ENCODE assay signal across 8 cellular contexts in genomic region chr6:46011241-46012085, GRCh38. TPM values are rescaled to one million over a fixed set of nuclear protein-coding genes. Genes with fewer than 3 reads are reported as not detected.
A peak's percentile ranks its signal among the peaks of the same experiment; 100 is the strongest.
DNase-seq lines count a peak whose midpoint lies in the region; ATAC-seq and TF ChIP-seq lines count a peak whose summit lies in the region.

No MANE protein-coding gene starts in this region.

- H3K4me2 ChIP-seq in HCT116 (ENCODE audit: low read length) = peak overlapping the region; percentile 52
- H3K4me2 ChIP-seq in OCI-LY3 (ENCODE audit: low read length) = peak overlapping the region; percentile 62

- RAD21 ChIA-PET in HCT116 (lab: Charles Lee; ENCODE audit: low non-redundant PET in 1 of 2, low total read pairs in 2 of 2, uncharacterized antibody in 2 of 2, unreplicated experiment in 2 of 2) = no interaction called here

- H3K9me2 ChIP-seq in HCT116 (ENCODE audit: insufficient read depth) = no peaks in the 10 kb centered on the region

- ATAC-seq in HCT116 (peak; percentile 28), SK-N-SH treated with all-trans-retinoic acid at 6 μM for 48 hours (no peak)
- peak; percentile 95 for ATAC-seq in activated naive CD8-positive, alpha-beta T cell treated with anti-CD3 and anti-CD28 coated beads, Interleukin-2, amount 10 ng/mL, durations not matched to agents 7 days and 5 days (ENCODE audit: low read depth)

- H3K9ac ChIP-seq in HCT116 (ENCODE audit: low read length) (no peak overlapping the region), OCI-LY3 (ENCODE audit: low read length) (peak overlapping the region; percentile 3; the same call in 1 of the 2 replicates)

- H3K36me3 ChIP-seq in GM06990 (ENCODE audit: control insufficient read depth, insufficient read depth, low read length) (no peaks in the 10 kb centered on the region), HCT116 (ENCODE audit: control insufficient read depth in 1 of 2, insufficient read depth in 2 of 2, low read length in 2 of 2) (no peaks in the 10 kb centered on the region), OCI-LY3 (replicated peaks; ENCODE audit: low read depth, low read length) (no peaks in the 10 kb centered on the region)

- H3K27ac ChIP-seq in HCT116 (ENCODE audit: low read depth, low read length) (no peak overlapping the region), OCI-LY3 (ENCODE audit: low read length) (peak overlapping the region; percentile 35)

- H3K27me3 Mint-ChIP-seq in activated naive CD8-positive, alpha-beta T cell treated with anti-CD3 and anti-CD28 coated beads, Interleukin-2, amount 10 ng/mL, durations not matched to agents 7 days and 5 days = peaks cover 9% of the 10 kb centered on the region

- H3K27ac Mint-ChIP-seq in activated naive CD8-positive, alpha-beta T cell treated with anti-CD3 and anti-CD28 coated beads, Interleukin-2, amount 10 ng/mL, durations not matched to agents 7 days and 5 days = peak overlapping the region; percentile 92

- H4K20me1 ChIP-seq in HCT116 (ENCODE audit: insufficient read depth) (no peaks in the 10 kb centered on the region), OCI-LY3 (ENCODE audit: insufficient read depth, low read length) (no peaks in the 10 kb centered on the region)

- no peak for TF ChIP-seq POLR2A in HCT116 (IDR thresholded peaks at IDR 0.05; ENCODE audit: borderline replicate concordance, extremely low read depth, insufficient read depth, insufficient read length)

- H2AFZ ChIP-seq in HCT116 (ENCODE audit: low read depth, low read length, poor library complexity, severe bottlenecking) (no peak overlapping the region), OCI-LY3 (ENCODE audit: low read depth, low read length) (peak overlapping the region; percentile 81)

- H3K9me3 ChIP-seq in HCT116 (ENCODE audit: control insufficient read depth in 1 of 2, insufficient read depth in 1 of 2, low read depth in 1 of 2, low read length in 2 of 2) = no peaks in the 10 kb centered on the region
- H3K9me3 ChIP-seq in OCI-LY3 (ENCODE audit: insufficient read depth, low read length) = no peaks in the 10 kb centered on the region

- H3K79me2 ChIP-seq in HCT116 (ENCODE audit: insufficient read depth, low read length) (no peaks in the 10 kb centered on the region), OCI-LY3 (ENCODE audit: low read length) (no peaks in the 10 kb centered on the region)

- BruUV-seq in HCT116 (replicated peaks; lab: Mats Ljungman, UMichigan) = no TSS peak

- DNase-seq in GM06990 (ENCODE audit: extremely low read depth, insufficient read length) (peak; percentile 41), HCT116 (ENCODE audit: low read depth, low spot score) (no peak), renal cortical epithelial cell (ENCODE audit: low read depth) (peak; percentile 75), NCI-H748 treated with DMSO at 0.1 percent for 48 hours (lab: John Stamatoyannopoulos, UW) (no peak), amniotic stem cell (lab: John Stamatoyannopoulos, UW) (no peak)
- DNase-seq in activated naive CD8-positive, alpha-beta T cell treated with anti-CD3 and anti-CD28 coated beads, Interleukin-2, amount 10 ng/mL, durations not matched to agents 7 days and 5 days = peak; percentile 43

- H3K36me3 Mint-ChIP-seq in activated naive CD8-positive, alpha-beta T cell treated with anti-CD3 and anti-CD28 coated beads, Interleukin-2, amount 10 ng/mL, durations not matched to agents 7 days and 5 days = no peaks in the 10 kb centered on the region

- CTCF ChIA-PET in HCT116 (lab: Charles Lee) = no interaction called here

- H3K27me3 ChIP-seq in GM06990 (replicated peaks; ENCODE audit: control insufficient read depth, insufficient read depth, low read length) (peaks cover 5% of the 10 kb centered on the region), HCT116 (ENCODE audit: insufficient read depth, low read length) (peaks cover 8% of the 10 kb centered on the region; the same call in 1 of the 2 replicates), OCI-LY3 (ENCODE audit: low read depth, low read length) (peaks cover 17% of the 10 kb centered on the region)

- POLR2A ChIA-PET in HCT116 (lab: Charles Lee) = no interaction called here
- POLR2A ChIA-PET in activated naive CD8-positive, alpha-beta T cell treated with anti-CD3 and anti-CD28 coated beads, Interleukin-2, amount 10 ng/mL, durations not matched to agents 7 days and 5 days (lab: Charles Lee) = interaction anchor here (0.6 to 1.0 kb wide), 2 partner anchors 143 to 155 kb away, joined by 3 to 6 read pairs; no protein-coding TSS in a partner anchor

- H3K4me1 ChIP-seq in HCT116 (ENCODE audit: control insufficient read depth in 1 of 2, insufficient read depth in 2 of 2, low read length in 2 of 2) = peaks cover 2 to 34% of the 10 kb centered on the region in 2 experiments; a peak in 3 of 4 replicates
- H3K4me1 ChIP-seq in OCI-LY3 (ENCODE audit: low read length) = peaks cover 31% of the 10 kb centered on the region

- peak overlapping the region; percentile 74 for H3K4me3 Mint-ChIP-seq in activated naive CD8-positive, alpha-beta T cell treated with anti-CD3 and anti-CD28 coated beads, Interleukin-2, amount 10 ng/mL, durations not matched to agents 7 days and 5 days

- H3K4me1 Mint-ChIP-seq in activated naive CD8-positive, alpha-beta T cell treated with anti-CD3 and anti-CD28 coated beads, Interleukin-2, amount 10 ng/mL, durations not matched to agents 7 days and 5 days = peaks cover 42% of the 10 kb centered on the region

- no peaks in the 10 kb centered on the region for H3K9me3 Mint-ChIP-seq in activated naive CD8-positive, alpha-beta T cell treated with anti-CD3 and anti-CD28 coated beads, Interleukin-2, amount 10 ng/mL, durations not matched to agents 7 days and 5 days

- H3K4me3 ChIP-seq in GM06990 (replicated peaks; ENCODE audit: low read depth, low read length) = peak overlapping the region; percentile 20; the same call in 1 of the 2 replicates
- peak overlapping the region in 1 of 2 experiments; percentile 27; a peak in 2 of 4 replicates for H3K4me3 ChIP-seq in HCT116 (replicated peaks in 1 of 2; ENCODE audit: low read depth in 1 of 2, low read length in 2 of 2)
- H3K4me3 ChIP-seq in OCI-LY3 (ENCODE audit: low read length) = peak overlapping the region; percentile 31

- TF ChIP-seq CTCF in GM06990 (IDR thresholded peaks at IDR 0.05; ENCODE audit: insufficient read depth, low read length, poor library complexity, severe bottlenecking) = no peak
- TF ChIP-seq CTCF in HCT116 (IDR thresholded peaks at IDR 0.05 in 2 of 3, conservative IDR thresholded peaks at IDR 0.05 in 1 of 3; ENCODE audit: borderline replicate concordance in 1 of 3, insufficient read depth in 1 of 3, low read depth in 2 of 3, low read length in 2 of 3) = no peak
- TF ChIP-seq CTCF in OCI-LY3 (IDR thresholded peaks at IDR 0.05; ENCODE audit: low read depth, low read length) = no peak

- intact Hi-C loops in HCT116 (cut with micrococcal nuclease) = no loop called here

- no peak for TF ChIP-seq RAD21 in HCT116 (IDR thresholded peaks at IDR 0.05; ENCODE audit: low read depth)

TF ChIP-seq in HCT116, 20 proteins besides CTCF, POLR2A, EP300 and RAD21:
- TF ChIP-seq CBX3 (IDR thresholded peaks at IDR 0.05; ENCODE audit: low read depth) (no peak), EZH2phosphoT487 (IDR thresholded peaks at IDR 0.05; ENCODE audit: borderline replicate concordance) (no peak), FOSL1 (IDR thresholded peaks at IDR 0.05; ENCODE audit: low read depth) (no peak), ELF1 (IDR thresholded peaks at IDR 0.05; ENCODE audit: borderline replicate concordance, low read depth) (no peak), ATF3 (IDR thresholded peaks at IDR 0.05) (no peak), POLR2AphosphoS5 (IDR thresholded peaks at IDR 0.05; ENCODE audit: low read depth, low read length) (no peak), TCF7L2 (IDR thresholded peaks at IDR 0.05; ENCODE audit: borderline replicate concordance, extremely low read depth, insufficient read depth, insufficient read length) (no peak), ZFX (IDR thresholded peaks at IDR 0.05) (no peak), SRF (IDR thresholded peaks at IDR 0.05; ENCODE audit: low read depth) (no peak), SIN3A (IDR thresholded peaks at IDR 0.05; ENCODE audit: low read depth) (no peak), YY1 (IDR thresholded peaks at IDR 0.05; ENCODE audit: extremely low read depth, insufficient replicate concordance, low read depth, low read length) (no peak)

TF ChIP-seq in SK-N-SH treated with all-trans-retinoic acid at 6 μM for 48 hours, 23 proteins besides CTCF, POLR2A, EP300 and RAD21 (continues in another document):
- TF ChIP-seq BACH2 (CRISPR knock-in tag; IDR thresholded peaks at IDR 0.05; ENCODE audit: borderline replicate concordance) (no peak), ARNTL (CRISPR knock-in tag; IDR thresholded peaks at IDR 0.05; ENCODE audit: borderline replicate concordance, low read depth) (no peak), CSDC2 (CRISPR knock-in tag; IDR thresholded peaks at IDR 0.05) (no peak), OSR1 (CRISPR knock-in tag; IDR thresholded peaks at IDR 0.05) (no peak), TSHZ2 (CRISPR knock-in tag; IDR thresholded peaks at IDR 0.05) (no peak)

RNA-seq across cellular contexts. Expression of gene CLIC5, which starts 4.2 kb away (rescaled TPM):
- total RNA-seq in HCT116 (2021; ENCODE audit: unreplicated experiment) (0.20 TPM), renal cortical epithelial cell (0.35 and 3.5 TPM in 2 replicates)
- polyA plus RNA-seq in HCT116 (2012) = 0.12 and 0.38 TPM in 2 replicates
- 1 to 10 TPM; 6.0 to 6.4 TPM for total RNA-seq in activated naive CD8-positive, alpha-beta T cell treated with anti-CD3 and anti-CD28 coated beads, Interleukin-2, amount 10 ng/mL, durations not matched to agents 7 days and 5 days

Comparison
In these comparisons a context has a peak if more than half of its experiments do, and no peak if none do; other contexts are left out.
1. DNase-seq: peak in GM06990 (single experiment), activated naive CD8-positive, alpha-beta T cell treated with anti-CD3 and anti-CD28 coated beads, Interleukin-2, amount 10 ng/mL, durations not matched to agents 7 days and 5 days (single experiment) and renal cortical epithelial cell (single experiment); none in HCT116 (single experiment), NCI-H748 treated with DMSO at 0.1 percent for 48 hours (single experiment) and amniotic stem cell (single experiment).